In genomic region chr11:97000481-97000880, GRCh38 we compare ENCODE assay signal across 33 cellular contexts.
"Had no signal": no experiment of that assay in that cellular context is flagged by ENCODE, and none has a peak within 500 bp of the region (broad histone marks: within the 10 kb centered on the region; RNA-seq: fewer than 3 reads in every experiment).

No MANE protein-coding gene starts in this region.

- H3K36me3 ChIP-seq: MG63 had no signal

- H3K27ac ChIP-seq: KMS-11 had no signal

- DNase-seq: Karpas-422, Kasumi-1, MG63, MM.1S, MV-4-11, NCI-H1048, NCI-H1092, NCI-H1092 treated with DMSO at 0.1 percent for 48 hours, NCI-H1105, NCI-H1105 treated with DMSO at 0.1 percent for 48 hours, NCI-H1417, NCI-H1417 treated with DMSO at 0.1 percent for 48 hours, NCI-H1436, NCI-H1436 treated with DMSO at 0.1 percent for 48 hours, NCI-H146, NCI-H1694, NCI-H1694 treated with DMSO at 0.1 percent for 48 hours, NCI-H187, NCI-H187 treated with DMSO at 0.1 percent for 48 hours, NCI-H1930, NCI-H2029, NCI-H2029 treated with DMSO at 0.1 percent for 48 hours, NCI-H2081, NCI-H2081 treated with DMSO at 0.1 percent for 48 hours, NCI-H2107, NCI-H2171, NCI-H2227 treated with DMSO at 0.1 percent for 48 hours, NCI-H226, NCI-H345, NCI-H446, NCI-H446 treated with DMSO at 0.1 percent for 48 hours, NCI-H510A had no signal

- H3K4me3 ChIP-seq: MG63 had no signal

- H3K9ac ChIP-seq: KMS-11 had no signal

- H3K27me3 ChIP-seq: MG63 had no signal

- H3K9me3 ChIP-seq: MG63 had no signal

- H3K4me2 ChIP-seq: KMS-11 had no signal
